In the genomic region with DNA sequence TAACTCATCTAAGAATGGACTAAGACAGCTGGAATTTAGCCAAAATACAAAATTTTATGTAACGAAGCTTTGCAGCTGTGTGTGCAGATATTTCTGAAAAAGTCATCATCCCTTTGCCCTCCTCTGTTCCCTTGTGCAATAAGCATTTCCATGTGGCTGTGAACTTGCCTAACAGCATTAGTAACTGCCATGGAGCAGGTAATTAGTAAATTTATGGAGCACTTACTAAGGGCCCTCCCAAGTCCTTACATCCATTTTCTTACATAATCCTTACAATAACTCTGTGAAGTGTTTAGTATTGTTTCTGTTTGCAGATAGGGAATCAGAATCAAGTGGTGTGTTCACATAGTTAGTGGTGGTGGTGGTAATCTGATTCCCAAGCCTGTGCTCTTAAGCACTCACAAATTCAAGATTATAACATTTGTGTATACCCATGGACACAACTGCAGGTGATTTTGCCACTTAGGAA, we compare ENCODE assay signal across 21 cellular contexts.
DNase-seq lines count a peak whose midpoint lies in the region; ATAC-seq and TF ChIP-seq lines count a peak whose summit lies in the region.
"Had no signal": no experiment of that assay in that cellular context is flagged by ENCODE, and none has a peak within 500 bp of the region (broad histone marks: within the 10 kb centered on the region; RNA-seq: fewer than 3 reads in every experiment).

No MANE protein-coding gene starts in this region.

- WGBS in smooth muscle cell (ENCODE audit: low lambda C conversion rate) = 59% methylated on average over 1 of the region's 1 CpG

- no peak overlapping the region for H3K4me2 ChIP-seq in smooth muscle cell

- peak overlapping the region; percentile 23 for H3K27ac ChIP-seq in left ventricle myocardium inferior (replicated peaks)
- H3K27ac ChIP-seq in smooth muscle cell (ENCODE audit: low read depth) = no peak overlapping the region
- H3K27ac ChIP-seq: body of pancreas, colonic mucosa had no signal

- DNase-seq in left ventricle myocardium inferior (no peak), Right ventricle myocardium inferior (ENCODE audit: missing footprints) (no peak), NCI-H524 treated with DMSO at 0.1 percent for 48 hours (lab: John Stamatoyannopoulos, UW) (peak; percentile 7), fibroblast of villous mesenchyme (ENCODE audit: low read depth) (peak; percentile 46), BE2C (no peak), smooth muscle cell (lab: John Stamatoyannopoulos, UW; ENCODE audit: unreplicated experiment) (no peak)
- no peak for DNase-seq in activated CD4-positive, alpha-beta T cell treated with anti-CD3 and anti-CD28 coated beads for 48 hours
- DNase-seq: activated CD4-positive, alpha-beta T cell treated with anti-CD3 and anti-CD28 coated beads, Interleukin-2, amount 10 ng/mL, durations not matched to agents 7 days and 5 days; activated naive CD8-positive, alpha-beta T cell treated with anti-CD3 and anti-CD28 coated beads for 36 hours; body of pancreas; colonic mucosa; endodermal cell; GDM1; H7; head of caudate nucleus; left cardiac atrium; naive thymus-derived CD8-positive, alpha-beta T cell; NCI-H226; stimulated activated CD8-positive, alpha-beta memory T cell treated with anti-CD3 and anti-CD28 coated beads, Interleukin-4, amount 100 ng/mL, for 48 hours; T-helper 17 cell had no signal

- H3K79me2 ChIP-seq in smooth muscle cell (ENCODE audit: low read depth) = peaks cover 48% of the 10 kb centered on the region

- H3K36me3 ChIP-seq in left ventricle myocardium inferior (no peaks in the 10 kb centered on the region), BE2C (no peaks in the 10 kb centered on the region), smooth muscle cell (ENCODE audit: low read depth) (no peaks in the 10 kb centered on the region)
- H3K36me3 ChIP-seq: colonic mucosa had no signal

- H3K9me3 ChIP-seq in left ventricle myocardium inferior (replicated peaks) = no peaks in the 10 kb centered on the region
- H3K9me3 ChIP-seq in BE2C = no peaks in the 10 kb centered on the region
- H3K9me3 ChIP-seq in smooth muscle cell (replicated peaks; ENCODE audit: low read depth) = no peaks in the 10 kb centered on the region
- H3K9me3 ChIP-seq: body of pancreas, colonic mucosa had no signal

- H3K4me1 ChIP-seq in left ventricle myocardium inferior (peaks cover 81% of the 10 kb centered on the region), BE2C (no peaks in the 10 kb centered on the region), smooth muscle cell (ENCODE audit: low read depth) (no peaks in the 10 kb centered on the region)
- H3K4me1 ChIP-seq: body of pancreas, colonic mucosa had no signal

- H3F3A ChIP-seq in smooth muscle cell (ENCODE audit: low read depth) = peaks cover 6% of the 10 kb centered on the region

- peaks cover 62% of the 10 kb centered on the region for H4K20me1 ChIP-seq in smooth muscle cell (ENCODE audit: low read depth)

- no peak overlapping the region for H3K9ac ChIP-seq in smooth muscle cell (ENCODE audit: low read depth)

- no peak for ATAC-seq in Right ventricle myocardium inferior
- ATAC-seq: activated T-helper 17 cell treated with anti-CD3 and anti-CD28 coated beads, Interleukin-2, amount 50 U/mL, for 72 hours; body of pancreas; naive thymus-derived CD8-positive, alpha-beta T cell; T-helper 17 cell had no signal

- H2AFZ ChIP-seq in smooth muscle cell (ENCODE audit: low read depth) = no peak overlapping the region

- intact Hi-C loops in left ventricle myocardium inferior (cut with micrococcal nuclease) (no loop called here), Right ventricle myocardium inferior (cut with DNase I) (no loop called here)

- no peak overlapping the region for H3K4me3 ChIP-seq in left ventricle myocardium inferior
- H3K4me3 ChIP-seq in fibroblast of villous mesenchyme (ENCODE audit: low read depth, low read length) = no peak overlapping the region
- no peak overlapping the region for H3K4me3 ChIP-seq in BE2C (ENCODE audit: low read depth, low read length)
- no peak overlapping the region for H3K4me3 ChIP-seq in smooth muscle cell
- H3K4me3 ChIP-seq: body of pancreas, colonic mucosa had no signal

- H3K27me3 ChIP-seq in left ventricle myocardium inferior (ENCODE audit: low read depth) (no peaks in the 10 kb centered on the region), BE2C (no peaks in the 10 kb centered on the region), smooth muscle cell (ENCODE audit: low read depth) (no peaks in the 10 kb centered on the region)
- H3K27me3 ChIP-seq: body of pancreas, colonic mucosa had no signal

- TF ChIP-seq CTCF in left ventricle myocardium inferior (IDR thresholded peaks at IDR 0.05; ENCODE audit: borderline replicate concordance) (no peak), fibroblast of villous mesenchyme (IDR thresholded peaks at IDR 0.05; ENCODE audit: insufficient read depth, low read depth, low read length) (no peak), BE2C (IDR thresholded peaks at IDR 0.05; ENCODE audit: low read depth, low read length) (no peak), smooth muscle cell (IDR thresholded peaks at IDR 0.05; ENCODE audit: borderline replicate concordance, insufficient read depth, poor library complexity, severe bottlenecking) (no peak)

Comparison
In these comparisons a context has a peak if more than half of its experiments do, and no peak if none do; other contexts are left out.
1. DNase-seq: peak in NCI-H524 treated with DMSO at 0.1 percent for 48 hours (single experiment) and fibroblast of villous mesenchyme (single experiment); none in left ventricle myocardium inferior (single experiment), Right ventricle myocardium inferior (single experiment), activated CD4-positive, alpha-beta T cell treated with anti-CD3 and anti-CD28 coated beads for 48 hours (single experiment), BE2C (single experiment) and smooth muscle cell (single experiment).